ENCODE assay signal across 1 cellular context in the genomic region with DNA sequence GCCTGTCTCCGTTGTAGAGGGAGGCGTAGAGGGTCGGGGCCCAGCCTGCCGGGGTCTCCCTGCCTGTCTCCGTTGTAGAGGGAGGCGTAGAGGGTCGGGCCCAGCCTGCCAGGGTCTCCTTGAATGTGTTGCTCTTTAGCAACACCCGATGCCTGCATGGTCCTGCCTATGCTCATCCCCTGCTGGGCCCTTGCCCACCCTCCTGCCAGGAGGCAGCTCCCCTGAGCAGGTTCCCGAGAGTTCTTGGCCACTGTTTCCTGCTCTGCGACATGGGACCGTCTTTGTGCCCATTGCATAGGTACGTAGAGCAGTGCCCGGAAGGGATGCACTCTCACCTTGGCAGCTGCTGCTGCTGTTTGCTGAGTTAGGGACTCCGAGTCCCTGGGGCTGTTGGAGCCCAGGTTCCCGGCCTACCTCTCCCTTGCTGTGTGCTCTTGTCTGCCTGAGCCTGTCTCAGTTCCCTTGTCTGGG.
TF ChIP-seq lines count a peak whose summit lies in the region.

No MANE protein-coding gene starts in this region.

TF ChIP-seq in H1, 55 proteins besides CTCF, POLR2A, EP300 and RAD21:
- TF ChIP-seq GTF2F1 (IDR thresholded peaks at IDR 0.05; ENCODE audit: borderline replicate concordance, low read depth, low read length) (no peak), SP2 (IDR thresholded peaks at IDR 0.05; ENCODE audit: low read length) (no peak), SP1 (IDR thresholded peaks at IDR 0.05; ENCODE audit: low read depth, low read length) (no peak), CHD7 (IDR thresholded peaks at IDR 0.05; ENCODE audit: insufficient replicate concordance, low read length) (no peak), GABPA (IDR thresholded peaks at IDR 0.05; ENCODE audit: borderline replicate concordance, insufficient read depth, low read length) (no peak), TCF12 (IDR thresholded peaks at IDR 0.05; ENCODE audit: low read depth, low read length) (no peak), BRCA1 (IDR thresholded peaks at IDR 0.05; ENCODE audit: low read depth, low read length) (no peak), CBX5 (IDR thresholded peaks at IDR 0.05; ENCODE audit: low read depth, low read length) (no peak), YY1 (IDR thresholded peaks at IDR 0.05; ENCODE audit: low read depth, low read length) (no peak)
